In the genomic region with DNA sequence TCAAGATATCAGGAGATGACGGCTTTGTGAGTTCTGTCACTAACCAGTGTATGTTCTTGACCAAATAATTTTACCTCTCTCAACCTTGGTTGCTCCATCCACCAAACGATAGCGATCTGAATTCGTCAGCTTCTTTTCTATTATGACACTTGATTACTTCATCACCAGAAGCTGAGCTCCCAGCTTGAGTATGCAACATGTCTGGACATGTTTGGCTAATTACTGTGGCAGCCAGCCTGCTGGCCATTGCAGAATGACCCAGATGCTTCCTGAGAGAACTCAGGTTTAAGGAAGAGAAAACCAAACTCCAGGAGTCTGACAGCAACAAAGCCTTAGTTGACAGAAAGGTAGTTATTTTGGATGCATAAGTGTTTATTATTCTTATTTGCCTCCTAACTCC, we compare ENCODE assay signal across 12 cellular contexts. TPM values are rescaled to one million over a fixed set of nuclear protein-coding genes. Genes with fewer than 3 reads are reported as not detected.
A peak's percentile ranks its signal among the peaks of the same experiment; 100 is the strongest.
DNase-seq lines count a peak whose midpoint lies in the region; ATAC-seq, FAIRE-seq and TF ChIP-seq lines count a peak whose summit lies in the region.
"Had no signal": no experiment of that assay in that cellular context is flagged by ENCODE, and none has a peak within 500 bp of the region (broad histone marks: within the 10 kb centered on the region; RNA-seq: fewer than 3 reads in every experiment).

No MANE protein-coding gene starts in this region.

- CTCF ChIA-PET in H1 (lab: Charles Lee; ENCODE audit: partially characterized antibody) = interaction anchor here (1.1 kb wide), 1 partner anchor 11 kb away, joined by 3 read pairs; no protein-coding TSS in a partner anchor

- H3K79me1 ChIP-seq in H1 (ENCODE audit: low read depth, low read length) = no peaks in the 10 kb centered on the region

- no peak overlapping the region for H3K4ac ChIP-seq in H1 (replicated peaks; ENCODE audit: insufficient read length, low read depth, low read length)

- no peak overlapping the region for H3K14ac ChIP-seq in H1 (ENCODE audit: insufficient read length)

- peaks cover 5% of the 10 kb centered on the region; the same call in 1 of the 2 replicates for H3F3A ChIP-seq in GM23248 (ENCODE audit: insufficient read depth)

- POLR2A ChIA-PET in H1 (lab: Charles Lee; ENCODE audit: partially characterized antibody) = no interaction called here

- H3K23me2 ChIP-seq in H1 (ENCODE audit: low read depth, low read length) = no peaks in the 10 kb centered on the region

- H3K23ac ChIP-seq in H1 (ENCODE audit: insufficient read length) = no peak overlapping the region

- no peak overlapping the region for H2BK12ac ChIP-seq in H1 (ENCODE audit: low read depth, low read length)

- no peak for TF ChIP-seq CTCF in H1 (IDR thresholded peaks at IDR 0.05; ENCODE audit: control extremely low read depth in 1 of 3, insufficient read depth in 1 of 3, low read depth in 1 of 3, low read length in 3 of 3)

- H3K27ac ChIP-seq in GM23248 (peak overlapping the region; percentile 68), H1 (ENCODE audit: low read depth, low read length) (no peak overlapping the region)
- H3K27ac ChIP-seq: esophagus squamous epithelium had no signal

- peak overlapping the region; percentile 69; the same call in 1 of the 2 replicates for H2BK5ac ChIP-seq in H1 (ENCODE audit: low read depth, low read length)

- H3K27me3 ChIP-seq in GM23248 (replicated peaks; ENCODE audit: insufficient read depth) (no peaks in the 10 kb centered on the region), H1 (replicated peaks in 1 of 4; ENCODE audit: control insufficient read depth in 3 of 4, extremely low read depth in 1 of 4, insufficient read depth in 3 of 4, low read length in 3 of 4) (no peaks in the 10 kb centered on the region)
- H3K27me3 ChIP-seq: esophagus squamous epithelium had no signal

- H2BK120ac ChIP-seq in H1 (replicated peaks; ENCODE audit: low read depth, low read length) = no peak overlapping the region

- no peak overlapping the region for H4K5ac ChIP-seq in H1 (ENCODE audit: insufficient read length, low read depth, low read length)

- no peak overlapping the region for H4K8ac ChIP-seq in H1 (ENCODE audit: extremely low read depth, insufficient read depth, low read length)

- H3K9me3 ChIP-seq in GM23248 (ENCODE audit: low read depth) (no peaks in the 10 kb centered on the region), H1 (ENCODE audit: insufficient read depth in 2 of 2, low read depth in 1 of 2, low read length in 1 of 2) (no peaks in the 10 kb centered on the region)
- H3K9me3 ChIP-seq: esophagus squamous epithelium had no signal

- TF ChIP-seq EP300 in H1 (IDR thresholded peaks at IDR 0.05; ENCODE audit: borderline replicate concordance in 1 of 2, low read depth in 2 of 2, low read length in 2 of 2) = no peak

- H4K91ac ChIP-seq in H1 (replicated peaks; ENCODE audit: insufficient read length, low read length) = peak overlapping the region; percentile 25

- peaks cover 7% of the 10 kb centered on the region; the same call in 1 of the 2 replicates for H3K9me2 ChIP-seq in GM23248 (ENCODE audit: insufficient read depth)

- peak overlapping the region; percentile 26 for H3K56ac ChIP-seq in H1 (replicated peaks; ENCODE audit: insufficient read length, low read depth, low read length)

- no peak for FAIRE-seq in H1 (lab: Jason Lieb, UNC)

- H3K4me2 ChIP-seq in GM23248 (ENCODE audit: unreplicated experiment) (peak overlapping the region; percentile 33), H1 (ENCODE audit: insufficient read depth in 1 of 2, low read depth in 2 of 2, low read length in 2 of 2) (no peak overlapping the region)

- no peaks in the 10 kb centered on the region for H3K79me2 ChIP-seq in GM23248 (ENCODE audit: insufficient read depth)
- no peaks in the 10 kb centered on the region for H3K79me2 ChIP-seq in H1 (ENCODE audit: control insufficient read depth in 1 of 2, insufficient read depth in 2 of 2, low read length in 2 of 2)

- no peak overlapping the region for H3K4me3 ChIP-seq in GM23248
- no peak overlapping the region for H3K4me3 ChIP-seq in H1 (ENCODE audit: extremely low read depth in 1 of 4, insufficient read depth in 2 of 4, low read depth in 3 of 4, low read length in 4 of 4)
- H3K4me3 ChIP-seq: esophagus squamous epithelium had no signal

- H2AK5ac ChIP-seq in H1 (ENCODE audit: low read depth, low read length) = no peak overlapping the region

- H3K4me1 ChIP-seq in GM23248 (ENCODE audit: insufficient read depth) (peaks cover 21% of the 10 kb centered on the region; the same call in 1 of the 2 replicates), H1 (replicated peaks in 1 of 4; ENCODE audit: control insufficient read depth in 3 of 4, insufficient read depth in 4 of 4, low read length in 3 of 4) (no peaks in the 10 kb centered on the region)
- H3K4me1 ChIP-seq: esophagus squamous epithelium had no signal

- no peak overlapping the region for H3K18ac ChIP-seq in H1 (ENCODE audit: extremely low read depth, low read length)

- in situ Hi-C loops in GM23248 (cut with MboI) = no loop called here

- no peak overlapping the region; the same call in 1 of the 2 replicates for H2BK20ac ChIP-seq in H1 (ENCODE audit: low read length)

- H4K20me1 ChIP-seq in GM23248 (ENCODE audit: insufficient read depth) (no peaks in the 10 kb centered on the region), H1 (replicated peaks in 1 of 2; ENCODE audit: control insufficient read depth in 1 of 2, insufficient read depth in 2 of 2, low read length in 2 of 2) (no peaks in the 10 kb centered on the region)

- TF ChIP-seq RAD21 in H1 (IDR thresholded peaks at IDR 0.05 in 1 of 2, conservative IDR thresholded peaks at IDR 0.05 in 1 of 2; ENCODE audit: low read depth in 2 of 2, low read length in 2 of 2) = no peak

- no peaks in the 10 kb centered on the region for H3K36me3 ChIP-seq in GM23248 (ENCODE audit: low read depth)
- no peaks in the 10 kb centered on the region for H3K36me3 ChIP-seq in H1 (ENCODE audit: control insufficient read depth in 2 of 4, insufficient read depth in 4 of 4, low read length in 3 of 4)
- H3K36me3 ChIP-seq: esophagus squamous epithelium had no signal

- no peak overlapping the region for H2BK15ac ChIP-seq in H1 (ENCODE audit: low read length)

- TF ChIP-seq POLR2A in H1 (IDR thresholded peaks at IDR 0.05; ENCODE audit: control extremely low read depth in 1 of 2, low read depth in 2 of 2, low read length in 2 of 2) = no peak

- peak overlapping the region; percentile 53 for H2AFZ ChIP-seq in GM23248
- peak overlapping the region; percentile 64; the same call in 1 of the 2 replicates for H2AFZ ChIP-seq in H1 (ENCODE audit: low read length)

- DNase-seq in GM23248 = peak; percentile 76
- DNase-seq in NCI-H510A (lab: John Stamatoyannopoulos, UW) = peak; percentile 89
- DNase-seq in H1 (ENCODE audit: low read depth in 1 of 2, low spot score in 2 of 2) = no peak
- DNase-seq in renal cortical epithelial cell (ENCODE audit: low read depth) = peak; percentile 21
- no peak for DNase-seq in globus pallidus (ENCODE audit: low spot score)
- DNase-seq: activated CD4-positive, alpha-beta T cell treated with anti-CD3 and anti-CD28 coated beads, Interleukin-2, amount 50 U/mL, for 48 hours; esophagus squamous epithelium; GF-D8; Kasumi-1; left ventricle myocardium superior had no signal

- ATAC-seq in GM19023 (IDR thresholded peaks at IDR 0.05; ENCODE audit: unreplicated experiment) (no peak), HG03095 (IDR thresholded peaks at IDR 0.05; ENCODE audit: unreplicated experiment) (no peak)
- ATAC-seq: left ventricle myocardium superior had no signal

- H3K9ac ChIP-seq in GM23248 = peak overlapping the region; percentile 20
- H3K9ac ChIP-seq in H1 (replicated peaks in 1 of 4; ENCODE audit: extremely low read depth in 1 of 4, low read depth in 3 of 4, low read length in 3 of 4) = no peak overlapping the region

- 32 to 36% methylated on average over 4 of the region's 4 CpGs for WGBS in GM23248 (ENCODE audit: low coverage in 1 of 2, low lambda C conversion rate in 2 of 2, missing lambda C conversion rate in 2 of 2), 2 experiments
- WGBS in H1 (ENCODE audit: extremely low coverage in 1 of 2, insufficient coverage in 1 of 2, insufficient read length in 1 of 2, insufficient replicate concordance in 2 of 2, low coverage in 1 of 2, low lambda C conversion rate in 2 of 2, missing lambda C conversion rate in 1 of 2), 2 experiments = 97% methylated on average over 4 of the region's 4 CpGs; no CpG with 5 or more reads in 1 of the 2 experiments

TF ChIP-seq in H1, 55 proteins besides CTCF, POLR2A, EP300 and RAD21 (continues in another document):
- TF ChIP-seq CEBPB (IDR thresholded peaks at IDR 0.05; ENCODE audit: low read depth, low read length) (no peak), GTF2F1 (IDR thresholded peaks at IDR 0.05; ENCODE audit: borderline replicate concordance, low read depth, low read length) (no peak), POU5F1 (IDR thresholded peaks at IDR 0.05; ENCODE audit: low read depth, low read length) (no peak), ASH2L (IDR thresholded peaks at IDR 0.05; ENCODE audit: low read length) (no peak), CHD1 (IDR thresholded peaks at IDR 0.05; ENCODE audit: low read depth, low read length) (no peak), SP4 (IDR thresholded peaks at IDR 0.05; ENCODE audit: low read length) (no peak), CBX5 (IDR thresholded peaks at IDR 0.05; ENCODE audit: low read depth, low read length) (no peak), SP1 (IDR thresholded peaks at IDR 0.05; ENCODE audit: low read depth, low read length) (no peak), MAFK (IDR thresholded peaks at IDR 0.05; ENCODE audit: low read depth, low read length) (no peak), CHD2 (IDR thresholded peaks at IDR 0.05; ENCODE audit: low read length) (no peak)

RNA-seq across cellular contexts. Expression of a gene that starts 46.4 kb away (rescaled TPM):
- total RNA-seq in GM23248 (2014; rRNA removed; shearing (Covaris generic)) = under 0.01 TPM in 1 of 2 replicates, not detected in the other
- 0.14 TPM in 1 of 2 replicates, not detected in the other for polyA plus RNA-seq in GM23248 (2016; fragmentation: Nextera tagmentation; extraction: Ambion mirVana)
- total RNA-seq in H1 (2021; fragmentation: NEBNext Ultra II Directional; extraction: Animal tissue kit (Norgen Biotek cat#: 25700)) = 5.2 and 5.3 TPM in 2 replicates
- 2.0 and 2.3 TPM in 2 replicates for polyA plus RNA-seq in H1 (2011; rRNA removed)
- 1.7 TPM for polyA plus RNA-seq in H1 (2011; cell fraction: cytosol; rRNA removed)
- 1.9 TPM for polyA plus RNA-seq in H1 (2011; cell fraction: nucleus; rRNA removed)
- 1.9 to 3.6 TPM (median 2.9 TPM) in 4 replicates for polyA plus RNA-seq in H1 (2012, experiment 1 of 2)
- 1.1 TPM for polyA plus RNA-seq in H1 (2012, experiment 2 of 2)
- polyA plus RNA-seq in H1 (2013, experiment 1 of 2) = 7.2 TPM
- 9.0 TPM for polyA plus RNA-seq in H1 (2013, experiment 2 of 2)
- 1.7 and 2.0 TPM in 2 replicates for polyA minus RNA-seq in H1 (2011; rRNA and poly(A)+ RNA removed)
- polyA minus RNA-seq in H1 (2011; cell fraction: cytosol; rRNA and poly(A)+ RNA removed) = 1.5 TPM
- polyA minus RNA-seq in H1 (2011; cell fraction: nucleus; rRNA and poly(A)+ RNA removed) = 1.9 TPM
- 0.05 and 0.35 TPM in 2 replicates for total RNA-seq in renal cortical epithelial cell

Comparison
In these comparisons a context has a peak if more than half of its experiments do, and no peak if none do; other contexts are left out.
1. DNase-seq: peak in GM23248 (single experiment), NCI-H510A (single experiment) and renal cortical epithelial cell (single experiment); none in H1 (0 of 2) and globus pallidus (single experiment).